ENCODE assay signal across 12 cellular contexts in genomic region chr11:73315288-73316020, GRCh38. TPM values are rescaled to one million over a fixed set of nuclear protein-coding genes. Genes with fewer than 3 reads are reported as not detected.
DNase-seq lines count a peak whose midpoint lies in the region; ATAC-seq and TF ChIP-seq lines count a peak whose summit lies in the region.
"Had no signal": no experiment of that assay in that cellular context is flagged by ENCODE, and none has a peak within 500 bp of the region (broad histone marks: within the 10 kb centered on the region; RNA-seq: fewer than 3 reads in every experiment).

No MANE protein-coding gene starts in this region.

- no peaks in the 10 kb centered on the region for H3K9me2 ChIP-seq in neural cell (ENCODE audit: insufficient read depth, low read length)

- peaks cover 21 to 48% of the 10 kb centered on the region in 2 donors for H3K4me1 ChIP-seq in breast epithelium
- peaks cover 12 to 41% of the 10 kb centered on the region in 2 donors for H3K4me1 ChIP-seq in uterus
- H3K4me1 ChIP-seq: pancreas had no signal

- H3K27me3 Mint-ChIP-seq in MCF 10A (ENCODE audit: insufficient read depth, unreplicated experiment) = no peaks in the 10 kb centered on the region

- no peak for TF ChIP-seq RAD21 in neural cell (conservative IDR thresholded peaks at IDR 0.05)

- TF ChIP-seq POLR2A in breast epithelium (IDR thresholded peaks at IDR 0.05) = no peak
- no peak for TF ChIP-seq POLR2A in uterus (IDR thresholded peaks at IDR 0.05)

- H3K9ac ChIP-seq in neural cell (ENCODE audit: low read length) = no peak overlapping the region

- DNase-seq in breast epithelium (ENCODE audit: low spot score in 2 of 2) = no peak
- DNase-seq in MCF 10A (ENCODE audit: unreplicated experiment) = no peak
- DNase-seq in dorsolateral prefrontal cortex = no peak
- DNase-seq in uterus = peak; percentile 68 to 73
- DNase-seq in iPS-NIHi11 (ENCODE audit: low spot score) = no peak
- DNase-seq: effector memory CD8-positive, alpha-beta T cell; GF-D8; NCI-H146 had no signal

- H3K4me1 Mint-ChIP-seq in MCF 10A (ENCODE audit: insufficient read depth, unreplicated experiment) = peaks cover 46% of the 10 kb centered on the region

- H3K27ac ChIP-seq in breast epithelium = peak overlapping the region; percentile 29 to 88
- H3K27ac ChIP-seq in dorsolateral prefrontal cortex = peak overlapping the region in 56 of 59 donors; percentile 49 to 95 (median 88)
- H3K27ac ChIP-seq in neural cell (ENCODE audit: low read length) = no peak overlapping the region
- peak overlapping the region; percentile 91 to 93 for H3K27ac ChIP-seq in uterus
- H3K27ac ChIP-seq: pancreas had no signal

- H3K4me3 ChIP-seq in breast epithelium (peak overlapping the region in 1 of 3 donors; percentile 81), dorsolateral prefrontal cortex (peak overlapping the region in 10 of 59 donors; percentile 7 to 74 (median 44)), neural cell (ENCODE audit: low read length) (no peak overlapping the region), uterus (no peak overlapping the region)
- H3K4me3 ChIP-seq: pancreas had no signal

- H3K9me3 ChIP-seq in breast epithelium (no peaks in the 10 kb centered on the region), neural cell (ENCODE audit: low read length) (no peaks in the 10 kb centered on the region), uterus (no peaks in the 10 kb centered on the region)
- H3K9me3 ChIP-seq: pancreas had no signal

- peaks cover 15% of the 10 kb centered on the region for H3K36me3 Mint-ChIP-seq in MCF 10A (ENCODE audit: insufficient read depth, unreplicated experiment)

- no peak for TF ChIP-seq EP300 in neural cell (conservative IDR thresholded peaks at IDR 0.05; ENCODE audit: poor library complexity, severe bottlenecking)

- no peaks in the 10 kb centered on the region for H3F3A ChIP-seq in neural cell (ENCODE audit: insufficient read depth, low read length, poor library complexity, severe bottlenecking)

- no peak overlapping the region for H3K4me3 Mint-ChIP-seq in MCF 10A (ENCODE audit: unreplicated experiment)
- H3K4me3 Mint-ChIP-seq: effector memory CD8-positive, alpha-beta T cell had no signal

- no peak overlapping the region for H3K27ac Mint-ChIP-seq in MCF 10A (ENCODE audit: low read depth, unreplicated experiment)

- intact Hi-C loops in breast epithelium (cut with DNase I; ENCODE audit: low total_unique reads) = no loop called here
- intact Hi-C loops in MCF 10A (cut with micrococcal nuclease) = no loop called here
- intact Hi-C loops in dorsolateral prefrontal cortex (cut with DNase I) = no loop called here
- intact Hi-C loops in uterus (cut with DNase I; ENCODE audit: low total_unique reads) = no loop called here

- ATAC-seq in activated CD4-positive, CD25-positive, alpha-beta regulatory T cell treated with anti-CD3 and anti-CD28 coated beads, Interleukin-2, amount 50 U/mL, for 24 hours = no peak
- ATAC-seq in HG02610 (IDR thresholded peaks at IDR 0.05; ENCODE audit: unreplicated experiment) = no peak

- POLR2A ChIA-PET in MCF 10A (lab: Yijun Ruan, JAX) = interaction anchor here (1.0 kb wide), 1 partner anchor 40 kb away, joined by 3 read pairs; no protein-coding TSS in a partner anchor

- H3K9me3 Mint-ChIP-seq in MCF 10A (ENCODE audit: unreplicated experiment) = no peaks in the 10 kb centered on the region
- H3K9me3 Mint-ChIP-seq: effector memory CD8-positive, alpha-beta T cell had no signal

- H3K4me2 ChIP-seq in neural cell (ENCODE audit: low read length) = no peak overlapping the region

- H3K36me3 ChIP-seq in breast epithelium (no peaks in the 10 kb centered on the region), neural cell (ENCODE audit: insufficient read depth, low read length) (no peaks in the 10 kb centered on the region), uterus (no peaks in the 10 kb centered on the region)
- H3K36me3 ChIP-seq: pancreas had no signal

- TF ChIP-seq CTCF in breast epithelium (IDR thresholded peaks at IDR 0.05) (no peak), MCF 10A (IDR thresholded peaks at IDR 0.05; ENCODE audit: unreplicated experiment) (no peak), dorsolateral prefrontal cortex (IDR thresholded peaks at IDR 0.05 in 54 of 56, conservative IDR thresholded peaks at IDR 0.05 in 2 of 56; ENCODE audit: low read depth in 1 of 56, partially characterized antibody in 56 of 56) (no peak), neural cell (IDR thresholded peaks at IDR 0.05; ENCODE audit: poor library complexity, severe bottlenecking) (no peak), uterus (IDR thresholded peaks at IDR 0.05) (no peak)

- no peaks in the 10 kb centered on the region for H4K20me1 ChIP-seq in neural cell (ENCODE audit: insufficient read depth)

- no TSS peak for BruUV-seq in MCF 10A (replicated peaks; lab: Mats Ljungman, UMichigan)

- CTCF ChIA-PET in MCF 10A (lab: Yijun Ruan, JAX) = interaction anchor here (3.5 kb wide), 1 partner anchor 19 kb away, joined by 20 read pairs; no protein-coding TSS in a partner anchor

- H2AFZ ChIP-seq in neural cell (ENCODE audit: low read depth, low read length) = no peak overlapping the region

- peaks cover 50% of the 10 kb centered on the region for H3K79me2 ChIP-seq in neural cell (replicated peaks; ENCODE audit: insufficient read depth, low read length)

- no peaks in the 10 kb centered on the region for H3K27me3 ChIP-seq in breast epithelium
- H3K27me3 ChIP-seq in dorsolateral prefrontal cortex = no peaks in the 10 kb centered on the region
- H3K27me3 ChIP-seq in neural cell (ENCODE audit: insufficient read depth, low read depth, low read length) = no peaks in the 10 kb centered on the region
- no peaks in the 10 kb centered on the region for H3K27me3 ChIP-seq in uterus
- H3K27me3 ChIP-seq: pancreas had no signal

TF ChIP-seq in neural cell, 6 proteins besides CTCF, POLR2A, EP300 and RAD21:
- TF ChIP-seq REST (IDR thresholded peaks at IDR 0.05; ENCODE audit: borderline replicate concordance) (peak; percentile 51), EZH2 (IDR thresholded peaks at IDR 0.05; ENCODE audit: borderline replicate concordance, insufficient read depth, low read length, poor library complexity, severe bottlenecking) (no peak), TAF1 (IDR thresholded peaks at IDR 0.05; ENCODE audit: low read depth) (no peak), MXI1 (conservative IDR thresholded peaks at IDR 0.05; ENCODE audit: poor library complexity, severe bottlenecking) (no peak)

RNA-seq across cellular contexts. Expression of gene ARHGEF17, which starts 7.4 kb away (rescaled TPM):
- total RNA-seq in breast epithelium = 10 to 100 TPM; 28.8 to 54.7 (median 38.2) TPM
- total RNA-seq in MCF 10A (2022) = 27.6 and 29.3 TPM in 2 replicates
- total RNA-seq in dorsolateral prefrontal cortex = 100 to 1,000 TPM in 102 of 120 experiments, 10 to 100 TPM in 18; 74.0 to 177 (median 117) TPM
- polyA plus RNA-seq in neural cell = 7.0 and 7.9 TPM in 2 replicates
- 3.8 and 9.3 TPM in 2 replicates for polyA minus RNA-seq in neural cell
- total RNA-seq in uterus = 100 to 1,000 TPM in 1 of 4 donors, 10 to 100 TPM in 3; 17.9 to 174 (median 58.6) TPM

RNA-seq across cellular contexts. Expression of gene P2RY6, which starts 43.3 kb away (rescaled TPM):
- 1 to 10 TPM; 1.6 to 3.4 (median 1.9) TPM for total RNA-seq in breast epithelium
- total RNA-seq in MCF 10A (2022) = not detected in 2 replicates
- 10 to 100 TPM in 4 of 120 experiments, 1 to 10 TPM in 93, under 1 TPM in 22, not detected in 1; 0.36 to 14.3 (median 1.8) TPM for total RNA-seq in dorsolateral prefrontal cortex
- polyA plus RNA-seq in neural cell = not detected in 2 replicates
- not detected in 2 replicates for polyA minus RNA-seq in neural cell
- 1 to 10 TPM in 1 of 4 donors, under 1 TPM in 1, not detected in 2; 0.76 to 1.0 TPM for total RNA-seq in uterus

Comparison
In these comparisons a context has a peak if more than half of its experiments do, and no peak if none do; other contexts are left out.
1. DNase-seq: peak in uterus (2 of 2); none in breast epithelium (0 of 2), MCF 10A (single experiment), dorsolateral prefrontal cortex (0 of 10) and iPS-NIHi11 (single experiment).